In genomic region chr20:58550661-58551060, GRCh38 we compare ENCODE assay signal across 14 cellular contexts. TPM values are rescaled to one million over a fixed set of nuclear protein-coding genes. Genes with fewer than 3 reads are reported as not detected.
DNase-seq lines count a peak whose midpoint lies in the region; FAIRE-seq and TF ChIP-seq lines count a peak whose summit lies in the region.
"Had no signal": no experiment of that assay in that cellular context is flagged by ENCODE, and none has a peak within 500 bp of the region (broad histone marks: within the 10 kb centered on the region; RNA-seq: fewer than 3 reads in every experiment).

No MANE protein-coding gene starts in this region.

- H3K27me3 Mint-ChIP-seq in H9 (ENCODE audit: low read depth): peaks cover 17% of the 10 kb centered on the region
- H3K27me3 Mint-ChIP-seq in astrocyte (ENCODE audit: low read depth, unreplicated experiment): peaks cover 5% of the 10 kb centered on the region

- H2AK5ac ChIP-seq in H9 (ENCODE audit: insufficient read length, low read length): no peak overlapping the region

- H3K4ac ChIP-seq in H9 (ENCODE audit: low read depth, low read length): no peak overlapping the region

- H2BK12ac ChIP-seq in H9 (ENCODE audit: insufficient read length, low read depth, low read length): no peak overlapping the region

- H3K9me3 Mint-ChIP-seq in H9: peaks cover 0 to 8% of the 10 kb centered on the region in 2 experiments; a peak in 3 of 5 replicates
- H3K9me3 Mint-ChIP-seq in astrocyte (ENCODE audit: unreplicated experiment): peaks cover 8% of the 10 kb centered on the region
- H3K9me3 Mint-ChIP-seq: activated CD4-positive, alpha-beta memory T cell treated with anti-CD3 and anti-CD28 coated beads, Interleukin-2, amount 10 ng/mL, durations not matched to agents 7 days and 5 days; memory B cell; T-helper 1 cell treated with Interleukin-12 subunit alpha and Interleukin-12 subunit beta and Interleukin-4 antibody, amounts not matched to agents 30 μg/mL and 1 μg/mL, for 36 hours had no signal

- H3K9ac ChIP-seq in H9 (ENCODE audit: extremely low read depth, insufficient read length, low read length) (no peak overlapping the region), astrocyte (ENCODE audit: low read length) (peak overlapping the region; percentile 71)

- H2AFZ ChIP-seq in H9 (ENCODE audit: low read length): no peak overlapping the region
- no peak overlapping the region for H2AFZ ChIP-seq in astrocyte (ENCODE audit: low read depth, low read length)

- H3K27me3 ChIP-seq in H9 (ENCODE audit: insufficient read depth, low read length) (no peaks in the 10 kb centered on the region; the same call in 1 of the 2 replicates), astrocyte (ENCODE audit: insufficient read depth, low read length) (no peaks in the 10 kb centered on the region), testis (no peaks in the 10 kb centered on the region), tibial nerve (no peaks in the 10 kb centered on the region)

- no peak overlapping the region for H3K14ac ChIP-seq in H9 (ENCODE audit: insufficient read depth, low read length)

- no CpG with 5 or more reads among the region's 10 CpGs for WGBS in H9 (ENCODE audit: extremely low coverage, insufficient read length, low lambda C conversion rate)
- WGBS in testis, 2 donors: 75 to 81% methylated on average over 10 of the region's 10 CpGs
- WGBS in tibial nerve, 2 donors: 83 to 86% methylated on average over 10 of the region's 10 CpGs

- no peaks in the 10 kb centered on the region for H3K23me2 ChIP-seq in H9 (ENCODE audit: insufficient read length, low read depth, low read length, poor library complexity, severe bottlenecking)

- peak overlapping the region in 1 of 3 experiments; percentile 69; a peak in 1 of 7 replicates for H3K27ac Mint-ChIP-seq in H9
- peak overlapping the region; percentile 66 for H3K27ac Mint-ChIP-seq in astrocyte (ENCODE audit: unreplicated experiment)
- H3K27ac Mint-ChIP-seq: activated CD4-positive, alpha-beta memory T cell treated with anti-CD3 and anti-CD28 coated beads, Interleukin-2, amount 10 ng/mL, durations not matched to agents 7 days and 5 days; memory B cell; T-helper 1 cell treated with Interleukin-12 subunit alpha and Interleukin-12 subunit beta and Interleukin-4 antibody, amounts not matched to agents 30 μg/mL and 1 μg/mL, for 36 hours had no signal

- TF ChIP-seq POLR2A in testis (IDR thresholded peaks at IDR 0.05) (no peak), tibial nerve (IDR thresholded peaks at IDR 0.05) (no peak)

- no peak for FAIRE-seq in astrocyte (lab: Jason Lieb, UNC)

- peak; percentile 8 for DNase-seq in H9
- peak; percentile 98 for DNase-seq in astrocyte (ENCODE audit: low read depth)
- peak; percentile 92 for DNase-seq in hepatic stellate cell (ENCODE audit: low spot score)
- peak; percentile 9 for DNase-seq in testis
- no peak for DNase-seq in stimulated activated CD4-positive, alpha-beta T cell treated with anti-CD3 and anti-CD28 coated beads, Interleukin-2, amount 100 ng/mL, for 24 hours
- no peak for DNase-seq in tibial nerve (ENCODE audit: low spot score in 2 of 2)
- no peak for DNase-seq in NCI-H1417 treated with DMSO at 0.1 percent for 48 hours (lab: John Stamatoyannopoulos, UW)
- DNase-seq: activated CD4-positive, alpha-beta memory T cell treated with anti-CD3 and anti-CD28 coated beads, Interleukin-2, amount 10 ng/mL, durations not matched to agents 7 days and 5 days; activated naive CD4-positive, alpha-beta T cell treated with Interleukin-2 at 50 U/mL for 16 hours; DND-41; KG1; NCI-H2081 had no signal

- H3T11ph ChIP-seq in H9 (ENCODE audit: low read length): no peak overlapping the region

- no peak overlapping the region for H4K91ac ChIP-seq in H9 (ENCODE audit: insufficient read length, low read depth, low read length)

- H3K4me3 ChIP-seq in astrocyte (ENCODE audit: insufficient read depth, low read depth, low read length): no peak overlapping the region
- H3K4me3 ChIP-seq in testis: no peak overlapping the region
- H3K4me3 ChIP-seq in tibial nerve: no peak overlapping the region

- H2BK120ac ChIP-seq in H9 (ENCODE audit: low read depth, low read length, poor library complexity, severe bottlenecking): no peak overlapping the region

- H3K4me1 ChIP-seq in H9 (ENCODE audit: insufficient read depth, low read length): no peaks in the 10 kb centered on the region
- H3K4me1 ChIP-seq in astrocyte (ENCODE audit: insufficient read depth, low read length): peaks cover 70% of the 10 kb centered on the region
- no peaks in the 10 kb centered on the region for H3K4me1 ChIP-seq in testis
- H3K4me1 ChIP-seq in tibial nerve: no peaks in the 10 kb centered on the region

- H3K36me3 ChIP-seq in astrocyte (ENCODE audit: insufficient read depth, low read length) (no peaks in the 10 kb centered on the region), testis (ENCODE audit: low read depth, missing control alignments) (no peaks in the 10 kb centered on the region), tibial nerve (no peaks in the 10 kb centered on the region)

- H2BK20ac ChIP-seq in H9 (ENCODE audit: low read depth, low read length, poor library complexity, severe bottlenecking): no peak overlapping the region

- H4K8ac ChIP-seq in H9 (replicated peaks; ENCODE audit: insufficient read length, low read depth, low read length): no peak overlapping the region

- H3K79me1 ChIP-seq in H9 (ENCODE audit: insufficient read depth, low read depth, low read length, poor library complexity, severe bottlenecking): no peaks in the 10 kb centered on the region

- no peaks in the 10 kb centered on the region; a peak in 1 of 7 replicates for H3K36me3 Mint-ChIP-seq in H9 (ENCODE audit: insufficient read depth in 1 of 3, low read depth in 3 of 3)
- peaks cover 4% of the 10 kb centered on the region for H3K36me3 Mint-ChIP-seq in astrocyte (ENCODE audit: low read depth, unreplicated experiment)
- H3K36me3 Mint-ChIP-seq: memory B cell had no signal

- H3K9me3 ChIP-seq in H9 (ENCODE audit: control insufficient read depth, low read depth, low read length) (no peaks in the 10 kb centered on the region), astrocyte (ENCODE audit: insufficient read depth, low read depth, low read length) (no peaks in the 10 kb centered on the region), testis (no peaks in the 10 kb centered on the region), tibial nerve (no peaks in the 10 kb centered on the region)

- TF ChIP-seq CTCF in H9 (conservative IDR thresholded peaks at IDR 0.05) (no peak), astrocyte (IDR thresholded peaks at IDR 0.05; ENCODE audit: insufficient read depth, low read depth, low read length) (no peak), testis (IDR thresholded peaks at IDR 0.05) (no peak), tibial nerve (IDR thresholded peaks at IDR 0.05) (no peak)

- H3K4me2 ChIP-seq in H9 (ENCODE audit: insufficient read depth, insufficient read length, low read length) (no peak overlapping the region), astrocyte (ENCODE audit: low read length) (peak overlapping the region; percentile 48)

- no peak for TF ChIP-seq EP300 in tibial nerve (IDR thresholded peaks at IDR 0.05)

- peaks cover 7 to 18% of the 10 kb centered on the region in 2 experiments for H3K4me1 Mint-ChIP-seq in H9
- H3K4me1 Mint-ChIP-seq in astrocyte (ENCODE audit: low read depth, unreplicated experiment): peaks cover 34% of the 10 kb centered on the region
- H3K4me1 Mint-ChIP-seq: activated CD4-positive, alpha-beta memory T cell treated with anti-CD3 and anti-CD28 coated beads, Interleukin-2, amount 10 ng/mL, durations not matched to agents 7 days and 5 days; memory B cell had no signal

- no peak overlapping the region for H3K23ac ChIP-seq in H9 (ENCODE audit: insufficient read length, low read depth, low read length)

- H4K5ac ChIP-seq in H9 (ENCODE audit: insufficient read length, low read depth, low read length): no peak overlapping the region

- intact Hi-C loops in testis (cut with DNase I; ENCODE audit: low total_unique reads): no loop called here

- no peak overlapping the region for H2BK15ac ChIP-seq in H9 (ENCODE audit: low read depth, low read length)

- H4K20me1 ChIP-seq in H9 (ENCODE audit: control insufficient read depth, insufficient read depth, insufficient read length): no peaks in the 10 kb centered on the region
- H4K20me1 ChIP-seq in astrocyte (ENCODE audit: insufficient read depth, low read length): no peaks in the 10 kb centered on the region

- H3K27ac ChIP-seq in H9 (ENCODE audit: insufficient read length, low read depth, low read length) (no peak overlapping the region), astrocyte (ENCODE audit: low read depth, low read length) (peak overlapping the region; percentile 79), testis (no peak overlapping the region), tibial nerve (no peak overlapping the region)

- no peak overlapping the region for H2BK5ac ChIP-seq in H9 (ENCODE audit: insufficient read length, low read length)

- H3K18ac ChIP-seq in H9 (ENCODE audit: insufficient read length, low read depth, low read length): no peak overlapping the region

- H3K79me2 ChIP-seq in H9 (ENCODE audit: insufficient read depth, low read length) (no peaks in the 10 kb centered on the region), astrocyte (ENCODE audit: insufficient read depth, low read length) (no peaks in the 10 kb centered on the region)

- H3K56ac ChIP-seq in H9 (ENCODE audit: insufficient read length, low read depth, low read length): no peak overlapping the region

- H3K4me3 Mint-ChIP-seq in H9: no peak overlapping the region
- H3K4me3 Mint-ChIP-seq in astrocyte (ENCODE audit: unreplicated experiment): no peak overlapping the region
- H3K4me3 Mint-ChIP-seq: activated CD4-positive, alpha-beta memory T cell treated with anti-CD3 and anti-CD28 coated beads, Interleukin-2, amount 10 ng/mL, durations not matched to agents 7 days and 5 days; memory B cell; T-helper 1 cell treated with Interleukin-12 subunit alpha and Interleukin-12 subunit beta and Interleukin-4 antibody, amounts not matched to agents 30 μg/mL and 1 μg/mL, for 36 hours had no signal

RNA-seq across cellular contexts. Expression of gene APCDD1L, which starts 35.5 kb away (rescaled TPM):
- 0.68 and 1.1 TPM in 2 replicates for total RNA-seq in H9 (2021)
- 16.4 and 23.3 TPM in 2 replicates for total RNA-seq in astrocyte
- total RNA-seq in testis: under 1 TPM in 1 of 2 donors, not detected in 1; 0.12 TPM
- 0.20 TPM for polyA plus RNA-seq in testis (ENCODE audit: insufficient read depth, low read depth, low replicate concordance)
- under 1 TPM in 2 of 4 donors, not detected in 2; 0.21 to 0.30 TPM for total RNA-seq in tibial nerve
- total RNA-seq: activated CD4-positive, alpha-beta memory T cell treated with anti-CD3 and anti-CD28 coated beads, Interleukin-2, amount 10 ng/mL, durations not matched to agents 7 days and 5 days had no signal

Comparison
In these comparisons a context has a peak if more than half of its experiments do, and no peak if none do; other contexts are left out.
1. DNase-seq: peak in H9 (single experiment), astrocyte (single experiment), hepatic stellate cell (single experiment) and testis (single experiment); none in stimulated activated CD4-positive, alpha-beta T cell treated with anti-CD3 and anti-CD28 coated beads, Interleukin-2, amount 100 ng/mL, for 24 hours (0 of 2), tibial nerve (0 of 2) and NCI-H1417 treated with DMSO at 0.1 percent for 48 hours (single experiment).